In the genomic region with DNA sequence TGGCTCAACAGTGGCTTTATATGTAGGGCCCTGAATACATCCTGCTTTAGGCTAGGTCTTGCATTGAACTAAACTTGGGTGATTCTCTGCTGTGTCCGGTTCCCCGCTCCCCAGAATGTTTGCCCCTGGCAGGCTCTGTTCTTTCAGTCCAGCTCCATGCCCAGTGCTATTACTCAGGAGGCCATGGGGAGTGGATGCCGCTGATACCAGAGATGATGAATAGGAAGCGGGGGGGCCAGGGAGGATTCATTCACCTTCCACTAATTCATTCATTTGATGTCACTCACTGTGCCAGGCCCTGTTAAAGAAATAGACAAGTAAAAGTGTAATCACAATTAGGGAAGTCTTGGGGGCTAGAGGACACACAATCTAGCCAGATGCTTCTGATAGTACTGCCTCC, we compare ENCODE assay signal across 21 cellular contexts.
"Had no signal": no experiment of that assay in that cellular context is flagged by ENCODE, and none has a peak within 500 bp of the region (broad histone marks: within the 10 kb centered on the region; RNA-seq: fewer than 3 reads in every experiment).

No MANE protein-coding gene starts in this region.

- H3K27ac ChIP-seq: breast epithelium, esophagus muscularis mucosa, prostate gland, tibial nerve, uterus had no signal

- H3K4me3 ChIP-seq: breast epithelium, esophagus muscularis mucosa, prostate gland, tibial nerve, uterus had no signal

- H3K27me3 ChIP-seq: uterus had no signal

- H3K9me3 ChIP-seq: breast epithelium, esophagus muscularis mucosa, prostate gland, tibial nerve, uterus had no signal

- H3K4me1 ChIP-seq: breast epithelium, prostate gland, uterus had no signal

- H3K36me3 ChIP-seq: breast epithelium, esophagus muscularis mucosa, prostate gland, tibial nerve, uterus had no signal

- DNase-seq: activated B cell treated with CpG ODN at 0.5 μM for 24 hours; activated CD4-positive, alpha-beta T cell treated with anti-CD3 and anti-CD28 coated beads for 36 hours; activated CD4-positive, alpha-beta T cell treated with anti-CD3 and anti-CD28 coated beads, Interleukin-2, amount 50 U/mL, for 4 hours; activated CD8-positive, alpha-beta memory T cell treated with anti-CD3 and anti-CD28 coated beads for 24 hours; activated CD8-positive, alpha-beta memory T cell treated with anti-CD3 and anti-CD28 coated beads, Interleukin-2, amount 50 U/mL, for 4 hours; activated T-cell treated with anti-CD3 and anti-CD28 coated beads, Interleukin-2, amount 50 U/mL, for 24 hours; effector memory CD4-positive, alpha-beta T cell; glutamatergic neuron; hippocampal formation; kidney glomerular epithelial cell; left ventricle myocardium superior; midbrain; natural killer cell; stimulated activated CD4-positive, alpha-beta T cell treated with anti-CD3 and anti-CD28 coated beads, Interleukin-4, amount 100 ng/mL, for 1 hour; stimulated activated naive CD4-positive, alpha-beta T cell treated with Interleukin-2 at 50 U/mL for 16 hours; T-helper 17 cell; uterus had no signal
